ENCODE assay signal across 22 cellular contexts in genomic region chr5:104353371-104353770, GRCh38.
DNase-seq lines count a peak whose midpoint lies in the region; ATAC-seq, FAIRE-seq and TF ChIP-seq lines count a peak whose summit lies in the region.
"Had no signal": no experiment of that assay in that cellular context is flagged by ENCODE, and none has a peak within 500 bp of the region (broad histone marks: within the 10 kb centered on the region; RNA-seq: fewer than 3 reads in every experiment).

No MANE protein-coding gene starts in this region.

- peak; percentile 51 for FAIRE-seq in D721Med (lab: Jason Lieb, UNC)
- FAIRE-seq: GM18507 had no signal

- TF ChIP-seq CTCF in D721Med (IDR thresholded peaks at IDR 0.05; ENCODE audit: insufficient read depth, missing control alignments) (no peak), HEK293 (tag by site-specific recombination; IDR thresholded peaks at IDR 0.05) (no peak), epithelial cell of esophagus (IDR thresholded peaks at IDR 0.05; ENCODE audit: insufficient read depth, low read depth, low read length, missing control alignments) (no peak), stomach (IDR thresholded peaks at IDR 0.05) (no peak)

- no peak for DNase-seq in D721Med (ENCODE audit: insufficient read length, low spot score)
- peak; percentile 27 for DNase-seq in SW480 (ENCODE audit: low spot score)
- peak; percentile 18 for DNase-seq in epithelial cell of esophagus (ENCODE audit: low read depth)
- no peak for DNase-seq in stomach
- DNase-seq in caudate nucleus (lab: John Stamatoyannopoulos, UW), result no peak
- DNase-seq in left ventricle myocardium superior, result no peak
- DNase-seq: ACHN; CD4-positive, alpha-beta T cell; COR-L47; NCI-H1694; NCI-H345; NCI-H524 treated with DMSO at 0.1 percent for 48 hours; NCI-H82; OCI-M1; SHP77; SW 1271 had no signal

- H3K27ac ChIP-seq in HEK293 (ENCODE audit: extremely low read depth, low read depth, low read length) (no peak overlapping the region), stomach (no peak overlapping the region), caudate nucleus (ENCODE audit: low read depth, low read length) (no peak overlapping the region)
- H3K27ac ChIP-seq: BLaER1, SK-N-MC had no signal

- TF ChIP-seq EP300 in stomach (IDR thresholded peaks at IDR 0.05), result no peak

- no peak for TF ChIP-seq POLR2A in stomach (IDR thresholded peaks at IDR 0.05)

- intact Hi-C loops in stomach (cut with DNase I; ENCODE audit: low total_unique reads) (no loop called here), left ventricle myocardium superior (cut with micrococcal nuclease) (no loop called here)

- H3K36me3 ChIP-seq in HEK293 (ENCODE audit: control insufficient read depth in 2 of 2, insufficient read depth in 1 of 2, low read length in 2 of 2) (no peaks in the 10 kb centered on the region), stomach (no peaks in the 10 kb centered on the region)
- H3K36me3 ChIP-seq: BLaER1, HAP-1 had no signal

- CTCF ChIA-PET in HEK293 (lab: Yijun Ruan, JAX), result interaction anchor here (0.7 kb wide), 1 partner anchor 220 kb away, joined by 3 read pairs; no protein-coding TSS in a partner anchor

- no peaks in the 10 kb centered on the region for H3K9me3 ChIP-seq in HEK293 (ENCODE audit: control insufficient read depth, insufficient read depth, low read depth, low read length)
- no peaks in the 10 kb centered on the region for H3K9me3 ChIP-seq in stomach
- H3K9me3 ChIP-seq: BLaER1, HAP-1 had no signal

- ATAC-seq in left ventricle myocardium superior, result no peak
- ATAC-seq: GM23338 had no signal

- H3K4me1 ChIP-seq in HEK293 (ENCODE audit: control insufficient read depth, insufficient read depth, low read length), result no peaks in the 10 kb centered on the region
- H3K4me1 ChIP-seq in stomach, result no peaks in the 10 kb centered on the region
- H3K4me1 ChIP-seq: HAP-1 had no signal

- H3K4me3 ChIP-seq in HEK293 (ENCODE audit: low read depth, low read length) (no peak overlapping the region), epithelial cell of esophagus (ENCODE audit: low read length) (no peak overlapping the region), stomach (no peak overlapping the region)
- H3K4me3 ChIP-seq: BLaER1, GM23338, HAP-1, SK-N-MC had no signal

- no peaks in the 10 kb centered on the region for H3K27me3 ChIP-seq in stomach
- H3K27me3 ChIP-seq: BLaER1 had no signal

- POLR2A ChIA-PET in HEK293 (lab: Yijun Ruan, JAX), result no interaction called here

- 56 to 76% (median 67%) methylated on average over 4 of the region's 4 CpGs for WGBS in stomach, 5 donors

TF ChIP-seq in HEK293, 187 proteins besides CTCF, POLR2A, EP300 and RAD21:
- TF ChIP-seq, protein P1, sequence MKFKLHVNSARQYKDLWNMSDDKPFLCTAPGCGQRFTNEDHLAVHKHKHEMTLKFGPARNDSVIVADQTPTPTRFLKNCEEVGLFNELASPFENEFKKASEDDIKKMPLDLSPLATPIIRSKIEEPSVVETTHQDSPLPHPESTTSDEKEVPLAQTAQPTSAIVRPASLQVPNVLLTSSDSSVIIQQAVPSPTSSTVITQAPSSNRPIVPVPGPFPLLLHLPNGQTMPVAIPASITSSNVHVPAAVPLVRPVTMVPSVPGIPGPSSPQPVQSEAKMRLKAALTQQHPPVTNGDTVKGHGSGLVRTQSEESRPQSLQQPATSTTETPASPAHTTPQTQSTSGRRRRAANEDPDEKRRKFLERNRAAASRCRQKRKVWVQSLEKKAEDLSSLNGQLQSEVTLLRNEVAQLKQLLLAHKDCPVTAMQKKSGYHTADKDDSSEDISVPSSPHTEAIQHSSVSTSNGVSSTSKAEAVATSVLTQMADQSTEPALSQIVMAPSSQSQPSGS (tag by site-specific recombination; IDR thresholded peaks at IDR 0.05; ENCODE audit: low read depth), result peak; percentile 91
- no peak for TF ChIP-seq ZNF148 (tag by site-specific recombination; IDR thresholded peaks at IDR 0.05; ENCODE audit: borderline replicate concordance)
- TF ChIP-seq ZNF16 (tag by site-specific recombination; IDR thresholded peaks at IDR 0.05; ENCODE audit: low read depth), result no peak
- peak; percentile 42; the same call in 1 of the 2 replicates for TF ChIP-seq ZNF629 (tag by site-specific recombination; IDR thresholded peaks at IDR 0.05)
- TF ChIP-seq SP7 (tag by site-specific recombination; IDR thresholded peaks at IDR 0.05), result no peak
- TF ChIP-seq ZNF639 (tag by site-specific recombination; IDR thresholded peaks at IDR 0.05), result no peak
- no peak for TF ChIP-seq ZNF433 (tag by site-specific recombination; IDR thresholded peaks at IDR 0.05; ENCODE audit: low read depth)
- no peak for TF ChIP-seq EGR2 (tag by site-specific recombination; IDR thresholded peaks at IDR 0.05; ENCODE audit: low read depth)
- no peak for TF ChIP-seq ZBTB1 (tag by site-specific recombination; IDR thresholded peaks at IDR 0.05)
- 0 out of 2 replicates have a peak, but pooled peaks have one; percentile 11 for TF ChIP-seq PRDM1 (tag by site-specific recombination; IDR thresholded peaks at IDR 0.05)
- TF ChIP-seq BCL11A (tag by site-specific recombination; IDR thresholded peaks at IDR 0.05; ENCODE audit: low read depth), result no peak
- no peak for TF ChIP-seq TRIM28 (IDR thresholded peaks at IDR 0.05; ENCODE audit: borderline replicate concordance, low read length)
- no peak for TF ChIP-seq ZNF132 (tag by site-specific recombination; IDR thresholded peaks at IDR 0.05; ENCODE audit: borderline replicate concordance)

Comparison
In these comparisons a context has a peak if more than half of its experiments do, and no peak if none do; other contexts are left out.
1. DNase-seq: peak in SW480 (single experiment) and epithelial cell of esophagus (single experiment); none in D721Med (single experiment), stomach (single experiment), caudate nucleus (0 of 61) and left ventricle myocardium superior (single experiment).